24 cellular contexts compared by ENCODE assay signal in the genomic region with DNA sequence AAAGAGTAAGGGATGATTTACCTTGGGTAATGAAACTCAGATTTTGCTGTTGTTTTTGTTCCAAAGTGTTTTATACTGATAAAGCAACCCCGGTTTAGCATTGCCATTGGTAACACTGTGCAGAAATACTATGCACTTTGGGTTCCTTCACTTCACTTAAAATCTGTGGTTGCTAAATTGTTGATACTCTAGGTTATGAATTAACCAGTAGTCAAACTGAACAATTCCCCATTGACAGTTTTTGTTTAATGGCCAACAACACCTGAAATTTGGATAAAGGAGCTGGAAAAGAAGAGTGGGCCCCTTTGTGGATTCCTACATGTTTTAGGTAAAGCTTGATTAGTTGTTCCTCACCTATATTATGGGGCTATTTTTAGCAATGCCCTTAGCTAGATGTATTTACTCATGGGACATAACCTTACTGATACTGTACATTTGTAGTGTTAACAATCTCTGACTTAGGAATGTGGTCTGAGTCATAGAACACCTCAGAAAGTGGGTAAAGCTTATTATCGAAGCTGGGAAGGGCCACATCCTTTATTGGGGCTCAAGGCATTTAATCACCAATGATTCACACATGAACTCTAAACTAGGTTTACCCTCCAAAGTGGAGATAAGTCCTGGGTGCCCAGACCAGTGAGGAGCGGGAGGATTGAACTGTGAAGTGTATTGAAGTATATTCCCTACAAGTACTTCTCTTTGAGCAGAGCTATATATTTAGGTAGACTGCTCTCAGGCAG. TPM values are rescaled to one million over a fixed set of nuclear protein-coding genes. Genes with fewer than 3 reads are reported as not detected.
DNase-seq lines count a peak whose midpoint lies in the region; ATAC-seq, FAIRE-seq and TF ChIP-seq lines count a peak whose summit lies in the region.
"Had no signal": no experiment of that assay in that cellular context is flagged by ENCODE, and none has a peak within 500 bp of the region (broad histone marks: within the 10 kb centered on the region; RNA-seq: fewer than 3 reads in every experiment).

No MANE protein-coding gene starts in this region.

- H3K9me3 Mint-ChIP-seq in Caco-2 (ENCODE audit: unreplicated experiment) = no peaks in the 10 kb centered on the region
- H3K9me3 Mint-ChIP-seq: activated T-helper 2 cell treated with anti-CD3 and anti-CD28 coated beads, Interferon-gamma antibody, Interleukin-2, Interleukin-4, amounts not matched to agents 10 μg/mL and 5 μg/mL and 100 μg/mL, durations not matched to agents 14 hours and 24 hours and 36 hours had no signal

- no peak overlapping the region for H3K4me3 ChIP-seq in Caco-2 (ENCODE audit: low read depth, low read length)
- H3K4me3 ChIP-seq in bronchial epithelial cell (ENCODE audit: low read depth, low read length) = no peak overlapping the region
- H3K4me3 ChIP-seq in HepG2 (replicated peaks in 1 of 3; ENCODE audit: insufficient read depth in 1 of 3, low read depth in 2 of 3, low read length in 3 of 3) = peak overlapping the region in 2 of 3 experiments; percentile 23 to 30; a peak in 2 of 6 replicates
- no peak overlapping the region for H3K4me3 ChIP-seq in gastroesophageal sphincter
- H3K4me3 ChIP-seq: ascending aorta, BLaER1, esophagus squamous epithelium, pancreas, sigmoid colon had no signal

- no peak for FAIRE-seq in bronchial epithelial cell (lab: Jason Lieb, UNC)
- FAIRE-seq in HepG2 (lab: Jason Lieb, UNC) = peak; percentile 54
- FAIRE-seq: HTR-8/SVneo, pancreas had no signal

- no peak for ATAC-seq in HepG2
- ATAC-seq in gastroesophageal sphincter = no peak
- ATAC-seq in HG02588 (IDR thresholded peaks at IDR 0.05; ENCODE audit: unreplicated experiment) = no peak
- ATAC-seq: naive thymus-derived CD8-positive, alpha-beta T cell; pancreas had no signal

- H3K9ac ChIP-seq in HepG2 (ENCODE audit: insufficient read depth, low read depth, low read length) = no peak overlapping the region
- H3K9ac ChIP-seq: BLaER1 had no signal

- DNase-seq in Caco-2 = peak; percentile 18 to 54
- DNase-seq in NCI-H226 = peak; percentile 74
- DNase-seq in bronchial epithelial cell (ENCODE audit: low read depth) = peak; percentile 98
- DNase-seq in HepG2 (ENCODE audit: low spot score) = no peak
- no peak for DNase-seq in stimulated activated CD4-positive, alpha-beta T cell treated with anti-CD3 and anti-CD28 coated beads, Interleukin-15, amount 100 ng/mL, for 24 hours
- DNase-seq in stimulated activated CD4-positive, alpha-beta T cell treated with anti-CD3 and anti-CD28 coated beads, Interleukin-4, amount 100 ng/mL, for 1 hour = no peak
- DNase-seq: activated CD4-positive, alpha-beta T cell treated with anti-CD3 and anti-CD28 coated beads, Interleukin-2, amount 50 U/mL, for 4 hours; activated CD8-positive, alpha-beta memory T cell treated with anti-CD3 and anti-CD28 coated beads, Interleukin-2, amount 50 U/mL, for 4 hours; COR-L47; esophagus squamous epithelium; H7; naive thymus-derived CD8-positive, alpha-beta T cell; NCI-H187; NCI-H774; pancreas; sigmoid colon had no signal

- no peak for TF ChIP-seq POLR2A in HepG2 (IDR thresholded peaks at IDR 0.05; ENCODE audit: insufficient read depth in 1 of 2, low read depth in 2 of 2, low read length in 2 of 2)
- no peak for TF ChIP-seq POLR2A in gastroesophageal sphincter (IDR thresholded peaks at IDR 0.05)

- H3K27ac ChIP-seq in HepG2 (ENCODE audit: extremely low read length, insufficient read depth, low read length) = peak overlapping the region; percentile 61
- no peak overlapping the region for H3K27ac ChIP-seq in gastroesophageal sphincter
- H3K27ac ChIP-seq: ascending aorta, BLaER1, esophagus squamous epithelium, pancreas, sigmoid colon had no signal

- no peak overlapping the region for H2AFZ ChIP-seq in HepG2 (ENCODE audit: low read length)

- H3K27ac Mint-ChIP-seq in Caco-2 (ENCODE audit: unreplicated experiment) = peak overlapping the region; percentile 57
- H3K27ac Mint-ChIP-seq: activated naive CD8-positive, alpha-beta T cell; activated T-helper 2 cell treated with anti-CD3 and anti-CD28 coated beads, Interferon-gamma antibody, Interleukin-2, Interleukin-4, amounts not matched to agents 10 μg/mL and 5 μg/mL and 100 μg/mL, durations not matched to agents 14 hours and 24 hours and 36 hours; naive thymus-derived CD8-positive, alpha-beta T cell had no signal

- no peak for TF ChIP-seq RAD21 in HepG2 (CRISPR knock-in tag; IDR thresholded peaks at IDR 0.05)

- peaks cover 32% of the 10 kb centered on the region for H3K4me1 Mint-ChIP-seq in Caco-2 (ENCODE audit: low read depth, unreplicated experiment)

- H3K4me3 Mint-ChIP-seq in Caco-2 (ENCODE audit: unreplicated experiment) = no peak overlapping the region
- H3K4me3 Mint-ChIP-seq: activated naive CD8-positive, alpha-beta T cell; naive thymus-derived CD8-positive, alpha-beta T cell had no signal

- WGBS in HepG2 (ENCODE audit: low lambda C conversion rate) = 0% methylated on average over 2 of the region's 3 CpGs
- WGBS in gastroesophageal sphincter (ENCODE audit: low coverage in 1 of 2), 2 donors = 81 to 86% methylated on average over 2 to 3 of the region's 3 CpGs

- H3K36me3 Mint-ChIP-seq in Caco-2 (ENCODE audit: insufficient read depth, unreplicated experiment) = no peaks in the 10 kb centered on the region
- H3K36me3 Mint-ChIP-seq: activated naive CD8-positive, alpha-beta T cell had no signal

- H4K20me1 ChIP-seq in HepG2 (ENCODE audit: insufficient read depth, low read length) = no peaks in the 10 kb centered on the region
- H4K20me1 ChIP-seq: BLaER1 had no signal

- intact Hi-C loops in Caco-2 (cut with micrococcal nuclease; ENCODE audit: unreplicated experiment) (loop anchor here (1.0 to 5.0 kb wide), 4 partner anchors 27 to 158 kb away; no protein-coding TSS in a partner anchor), HepG2 (cut with micrococcal nuclease; ENCODE audit: unreplicated experiment) (loop anchor here (2.0 to 10.0 kb wide), 3 partner anchors 73 to 158 kb away; no protein-coding TSS in a partner anchor)

- H3K27me3 Mint-ChIP-seq in Caco-2 (ENCODE audit: insufficient read depth, unreplicated experiment) = no peaks in the 10 kb centered on the region

- TF ChIP-seq EP300 in HepG2 (IDR thresholded peaks at IDR 0.05; ENCODE audit: low read depth in 2 of 2, low read length in 2 of 2) (no peak), HepG2 (CRISPR knock-in tag; IDR thresholded peaks at IDR 0.05; ENCODE audit: borderline replicate concordance) (no peak), gastroesophageal sphincter (IDR thresholded peaks at IDR 0.05) (no peak)

- in situ Hi-C loops in HepG2 (cut with HindIII; ENCODE audit: extremely low pct_ligation_motif_present, low pct_unique_long_range_greater_than_20kb) = no loop called here

- peak overlapping the region; percentile 87 for H3K4me2 ChIP-seq in HepG2 (ENCODE audit: low read depth, low read length)
- H3K4me2 ChIP-seq: BLaER1 had no signal

- peaks cover 16% of the 10 kb centered on the region for H3K79me2 ChIP-seq in HepG2 (ENCODE audit: insufficient read depth, low read length)

- H3K27me3 ChIP-seq in Caco-2 (replicated peaks; ENCODE audit: control insufficient read depth, insufficient read depth, low read length) = no peaks in the 10 kb centered on the region
- H3K27me3 ChIP-seq in bronchial epithelial cell (ENCODE audit: control insufficient read depth, insufficient read depth, low read length) = peaks cover 3% of the 10 kb centered on the region
- H3K27me3 ChIP-seq in HepG2 (ENCODE audit: control insufficient read depth in 1 of 2, insufficient read depth in 2 of 2, low read length in 2 of 2) = no peaks in the 10 kb centered on the region; a peak in 2 of 5 replicates
- H3K27me3 ChIP-seq in gastroesophageal sphincter = no peaks in the 10 kb centered on the region
- H3K27me3 ChIP-seq: ascending aorta, BLaER1, pancreas, sigmoid colon had no signal

- no peak for TF ChIP-seq CTCF in Caco-2 (IDR thresholded peaks at IDR 0.05; ENCODE audit: insufficient read depth in 1 of 2, low read depth in 1 of 2, low read length in 1 of 2, severe bottlenecking in 1 of 2, unreplicated experiment in 1 of 2)
- no peak for TF ChIP-seq CTCF in bronchial epithelial cell (IDR thresholded peaks at IDR 0.05; ENCODE audit: insufficient read depth, low read length, severe bottlenecking)
- TF ChIP-seq CTCF in HepG2 (CRISPR knock-in tag; IDR thresholded peaks at IDR 0.05) = no peak
- TF ChIP-seq CTCF in gastroesophageal sphincter (IDR thresholded peaks at IDR 0.05) = no peak

- CTCF ChIA-PET in Caco-2 (lab: Charles Lee) (interaction anchor here (0.9 kb wide), 1 partner anchor 161 kb away, joined by 3 read pairs; no protein-coding TSS in a partner anchor), HepG2 (lab: Yijun Ruan, JAX; ENCODE audit: low intra/inter-chr PET ratio, low total read pairs) (no interaction called here)

- H3K9me3 ChIP-seq in Caco-2 = no peaks in the 10 kb centered on the region
- H3K9me3 ChIP-seq in HepG2 (ENCODE audit: low read length) = no peaks in the 10 kb centered on the region
- H3K9me3 ChIP-seq in gastroesophageal sphincter = no peaks in the 10 kb centered on the region
- H3K9me3 ChIP-seq: ascending aorta, esophagus squamous epithelium, pancreas, sigmoid colon had no signal

- BruUV-seq in Caco-2 (replicated peaks; lab: Mats Ljungman, UMichigan) (no TSS peak), HepG2 (replicated peaks; lab: Mats Ljungman, UMichigan) (no TSS peak)

- H3K4me1 ChIP-seq in Caco-2 (peaks cover 41% of the 10 kb centered on the region), HepG2 (ENCODE audit: insufficient read depth, low read length) (peaks cover 57% of the 10 kb centered on the region), gastroesophageal sphincter (peaks cover 0 to 49% (median 0%) of the 10 kb centered on the region in 3 donors)

- H3K36me3 ChIP-seq in Caco-2 (ENCODE audit: control insufficient read depth, insufficient read depth, low read length) = no peaks in the 10 kb centered on the region
- no peaks in the 10 kb centered on the region for H3K36me3 ChIP-seq in bronchial epithelial cell (ENCODE audit: control insufficient read depth, insufficient read depth, low read length)
- H3K36me3 ChIP-seq in HepG2 (replicated peaks in 1 of 2; ENCODE audit: control insufficient read depth in 1 of 2, insufficient read depth in 2 of 2, low read length in 2 of 2) = no peaks in the 10 kb centered on the region
- no peaks in the 10 kb centered on the region for H3K36me3 ChIP-seq in gastroesophageal sphincter
- H3K36me3 ChIP-seq: ascending aorta, BLaER1, esophagus squamous epithelium, pancreas, sigmoid colon had no signal

- POLR2A ChIA-PET in Caco-2 (lab: Charles Lee) = no interaction called here
- POLR2A ChIA-PET in HepG2 (lab: Yijun Ruan, JAX) = interaction anchor here (0.9 to 1.3 kb wide), 3 partner anchors 22 to 29 kb away, joined by 3 to 6 read pairs (median 3); a partner anchor contains a TSS

RNA-seq across cellular contexts. Expression of a gene that starts 29.5 kb away (rescaled TPM):
- 17.5 and 19.4 TPM in 2 replicates for total RNA-seq in Caco-2 (2022)
- 7.6 and 9.0 TPM in 2 replicates for total RNA-seq in bronchial epithelial cell
- 22.7 and 30.1 TPM in 2 replicates for total RNA-seq in HepG2 (2016; rRNA removed; fragmentation: Illumina TruSeq; extraction: Trizol)
- 9.2 and 10.9 TPM in 2 replicates for total RNA-seq in HepG2 (2016; cell fraction: cytosol; rRNA removed; fragmentation: Illumina TruSeq; extraction: Trizol; ENCODE audit: low read depth)
- total RNA-seq in HepG2 (2016; cell fraction: insoluble cytoplasmic fraction; rRNA removed; fragmentation: Illumina TruSeq; extraction: Trizol) = 20.4 and 24.3 TPM in 2 replicates
- total RNA-seq in HepG2 (2016; cell fraction: membrane; rRNA removed; fragmentation: Illumina TruSeq; extraction: Trizol) = 16.1 and 18.6 TPM in 2 replicates
- 40.5 and 40.8 TPM in 2 replicates for total RNA-seq in HepG2 (2016; cell fraction: nucleus; rRNA removed; fragmentation: Illumina TruSeq; extraction: Trizol)
- 4.3 and 4.7 TPM in 2 replicates for polyA plus RNA-seq in HepG2 (2011; rRNA removed)
- polyA plus RNA-seq in HepG2 (2011; cell fraction: cytosol; rRNA removed) = 3.0 and 4.0 TPM in 2 replicates
- 6.1 and 7.0 TPM in 2 replicates for polyA plus RNA-seq in HepG2 (2011; cell fraction: nucleus; rRNA removed)
- 7.5 and 9.3 TPM in 2 replicates for polyA plus RNA-seq in HepG2 (2012)
- polyA plus RNA-seq in HepG2 (2016; cell fraction: cytosol; fragmentation: Illumina TruSeq; extraction: Trizol; ENCODE audit: low read depth) = 3.5 and 4.3 TPM in 2 replicates
- polyA plus RNA-seq in HepG2 (2016; cell fraction: insoluble cytoplasmic fraction; fragmentation: Illumina TruSeq; extraction: Trizol; ENCODE audit: low read depth) = 14.8 and 17.3 TPM in 2 replicates
- polyA plus RNA-seq in HepG2 (2016; cell fraction: membrane; fragmentation: Illumina TruSeq; extraction: Trizol; ENCODE audit: low read depth) = 6.5 and 6.7 TPM in 2 replicates
- polyA plus RNA-seq in HepG2 (2016; cell fraction: nucleus; fragmentation: Illumina TruSeq; extraction: Trizol; ENCODE audit: insufficient read depth, low read depth) = 14.6 and 17.3 TPM in 2 replicates
- polyA minus RNA-seq in HepG2 (2011; rRNA and poly(A)+ RNA removed; ENCODE audit: low replicate concordance) = 3.3 and 9.4 TPM in 2 replicates
- 8.1 and 8.3 TPM in 2 replicates for polyA minus RNA-seq in HepG2 (2011; cell fraction: cytosol; rRNA and poly(A)+ RNA removed)
- polyA minus RNA-seq in HepG2 (2011; cell fraction: nucleus; rRNA and poly(A)+ RNA removed) = 45.8 and 47.3 TPM in 2 replicates
- total RNA-seq in gastroesophageal sphincter = 10 to 100 TPM; 42.5 to 61.9 (median 55.8) TPM
- total RNA-seq: activated T-helper 2 cell treated with anti-CD3 and anti-CD28 coated beads, Interferon-gamma antibody, Interleukin-2, Interleukin-4, amounts not matched to agents 10 μg/mL and 5 μg/mL and 100 μg/mL, durations not matched to agents 14 hours and 24 hours and 36 hours; naive thymus-derived CD8-positive, alpha-beta T cell; T-helper 2 cell treated with Interferon-gamma antibody and Interleukin-4, amounts not matched to agents 100 ng/mL and 5 ng/mL, for 36 hours had no signal
- polyA plus RNA-seq: naive thymus-derived CD8-positive, alpha-beta T cell had no signal

Comparison
In these comparisons a context has a peak if more than half of its experiments do, and no peak if none do; other contexts are left out.
1. DNase-seq: peak in Caco-2 (2 of 2), NCI-H226 (single experiment) and bronchial epithelial cell (single experiment); none in HepG2 (single experiment), stimulated activated CD4-positive, alpha-beta T cell treated with anti-CD3 and anti-CD28 coated beads, Interleukin-15, amount 100 ng/mL, for 24 hours (single experiment) and stimulated activated CD4-positive, alpha-beta T cell treated with anti-CD3 and anti-CD28 coated beads, Interleukin-4, amount 100 ng/mL, for 1 hour (single experiment).
2. H3K4me3 ChIP-seq: peak in HepG2 (2 of 3); none in Caco-2 (single experiment), bronchial epithelial cell (single experiment) and gastroesophageal sphincter (0 of 2).